Comparison of ENCODE assay signal across 37 cellular contexts in genomic region chr6:123458218-123458617, GRCh38.
DNase-seq lines count a peak whose midpoint lies in the region; ATAC-seq, FAIRE-seq and TF ChIP-seq lines count a peak whose summit lies in the region.
"Had no signal": no experiment of that assay in that cellular context is flagged by ENCODE, and none has a peak within 500 bp of the region (broad histone marks: within the 10 kb centered on the region; RNA-seq: fewer than 3 reads in every experiment).

No MANE protein-coding gene starts in this region.

- peaks cover 8% of the 10 kb centered on the region for H3K36me3 Mint-ChIP-seq in endothelial cell (ENCODE audit: low read depth, unreplicated experiment)
- H3K36me3 Mint-ChIP-seq: CD14-positive monocyte; CD4-positive, alpha-beta memory T cell; CD4-positive, CD25-positive, alpha-beta regulatory T cell; CD8-positive, alpha-beta memory T cell; CD8-positive, alpha-beta T cell had no signal

- H3K4me3 ChIP-seq in HEK293 (ENCODE audit: low read depth, low read length) (no peak overlapping the region), K562 (no peak overlapping the region), gastrocnemius medialis (no peak overlapping the region), left lung (no peak overlapping the region)
- H3K4me3 ChIP-seq: A549; BLaER1; BLaER1 treated with 17β-estradiol and CSF1 and Interleukin-3, amounts not matched to agents 10 nM and 100 nM had no signal

- CTCF ChIA-PET in HEK293 (lab: Yijun Ruan, JAX), result no interaction called here
- CTCF ChIA-PET in K562 (lab: Yijun Ruan, JAX; ENCODE audit: low intra/inter-chr PET ratio), result no interaction called here

- no peak overlapping the region for H3K4me3 Mint-ChIP-seq in endothelial cell (ENCODE audit: unreplicated experiment)
- H3K4me3 Mint-ChIP-seq: B cell; CD14-positive monocyte; CD4-positive, alpha-beta memory T cell; CD4-positive, alpha-beta T cell; CD4-positive, CD25-positive, alpha-beta regulatory T cell; CD8-positive, alpha-beta memory T cell; CD8-positive, alpha-beta T cell had no signal

- TF ChIP-seq RAD21 in K562 (CRISPR knock-in tag; conservative IDR thresholded peaks at IDR 0.05 in 1 of 2, IDR thresholded peaks at IDR 0.05 in 1 of 2), result no peak

- intact Hi-C loops in K562 (cut with micrococcal nuclease), result no loop called here
- intact Hi-C loops in gastrocnemius medialis (cut with DNase I; ENCODE audit: low total_unique reads), result no loop called here
- intact Hi-C loops in left lung (cut with DNase I), result no loop called here

- H3K4me2 ChIP-seq in K562 (ENCODE audit: insufficient read depth, low read length), result no peak overlapping the region
- H3K4me2 ChIP-seq: A549; BLaER1; BLaER1 treated with 17β-estradiol and CSF1 and Interleukin-3, amounts not matched to agents 10 nM and 100 nM had no signal

- H3K4me1 Mint-ChIP-seq in endothelial cell (ENCODE audit: unreplicated experiment), result peaks cover 17% of the 10 kb centered on the region
- H3K4me1 Mint-ChIP-seq: B cell; CD14-positive monocyte; CD4-positive, alpha-beta memory T cell; CD4-positive, CD25-positive, alpha-beta regulatory T cell; CD8-positive, alpha-beta memory T cell had no signal

- peak overlapping the region; percentile 95 for H3K27ac Mint-ChIP-seq in endothelial cell (ENCODE audit: unreplicated experiment)
- H3K27ac Mint-ChIP-seq: B cell; CD14-positive monocyte; CD4-positive, alpha-beta memory T cell; CD4-positive, alpha-beta T cell; CD4-positive, CD25-positive, alpha-beta regulatory T cell; CD8-positive, alpha-beta memory T cell; CD8-positive, alpha-beta T cell had no signal

- no peaks in the 10 kb centered on the region for H3K9me3 ChIP-seq in HEK293 (ENCODE audit: control insufficient read depth, insufficient read depth, low read depth, low read length)
- H3K9me3 ChIP-seq in K562 (replicated peaks; ENCODE audit: control insufficient read depth, insufficient read depth, low read depth, low read length), result no peaks in the 10 kb centered on the region
- H3K9me3 ChIP-seq in gastrocnemius medialis, result no peaks in the 10 kb centered on the region
- H3K9me3 ChIP-seq in left lung, result no peaks in the 10 kb centered on the region
- H3K9me3 ChIP-seq: A549; BE2C; BLaER1; BLaER1 treated with 17β-estradiol and CSF1 and Interleukin-3, amounts not matched to agents 10 nM and 100 nM; Caco-2 had no signal

- H4K20me1 ChIP-seq in K562 (replicated peaks; ENCODE audit: control insufficient read depth, insufficient read depth, low read length), result no peaks in the 10 kb centered on the region
- H4K20me1 ChIP-seq: BLaER1; BLaER1 treated with 17β-estradiol and CSF1 and Interleukin-3, amounts not matched to agents 10 nM and 100 nM had no signal

- no TSS peak for BruUV-seq in K562 (replicated peaks; lab: Mats Ljungman, UMichigan)

- no peak overlapping the region for H3K9ac ChIP-seq in K562 (ENCODE audit: insufficient read depth in 1 of 2, low read depth in 2 of 2, low read length in 2 of 2)
- H3K9ac ChIP-seq: BLaER1; BLaER1 treated with 17β-estradiol and CSF1 and Interleukin-3, amounts not matched to agents 10 nM and 100 nM had no signal

- no peaks in the 10 kb centered on the region for H3K79me2 ChIP-seq in K562 (ENCODE audit: control insufficient read depth, insufficient read depth, low read length)

- DNase-seq in K562 (ENCODE audit: extremely low read depth in 1 of 4, low spot score in 3 of 4), result no peak
- DNase-seq in endothelial cell (ENCODE audit: low spot score), result no peak
- DNase-seq in gastrocnemius medialis, result no peak
- no peak for DNase-seq in activated T-cell treated with anti-CD3 and anti-CD28 coated beads for 4 hours
- no peak for DNase-seq in activated CD4-positive, alpha-beta T cell treated with anti-CD3 and anti-CD28 coated beads for 1 hour
- no peak for DNase-seq in left lung
- no peak for DNase-seq in cerebellar cortex (ENCODE audit: low spot score)
- DNase-seq: 8988T; ACHN; AML-193; BE2C; C1 segment of cervical spinal cord; Caco-2; Calu3; CD4-positive, alpha-beta memory T cell; CD4-positive, alpha-beta T cell; CD4-positive, CD25-positive, alpha-beta regulatory T cell; CD8-positive, alpha-beta memory T cell; CD8-positive, alpha-beta T cell; COR-L47; DMS 273 treated with DMSO at 0.1 percent for 48 hours; DMS153; DMS53; DMS79; DMS79 treated with DMSO at 0.1 percent for 48 hours; DND-41; EL had no signal

- H3K4me1 ChIP-seq in HEK293 (ENCODE audit: control insufficient read depth, insufficient read depth, low read length) (no peaks in the 10 kb centered on the region), K562 (replicated peaks in 1 of 2; ENCODE audit: control insufficient read depth in 2 of 2, insufficient read depth in 2 of 2, low read length in 2 of 2) (no peaks in the 10 kb centered on the region), gastrocnemius medialis (no peaks in the 10 kb centered on the region), left lung (no peaks in the 10 kb centered on the region)
- H3K4me1 ChIP-seq: A549; BE2C; BLaER1; BLaER1 treated with 17β-estradiol and CSF1 and Interleukin-3, amounts not matched to agents 10 nM and 100 nM; Caco-2 had no signal

- TF ChIP-seq CTCF in HEK293 (tag by site-specific recombination; IDR thresholded peaks at IDR 0.05) (no peak), K562 (IDR thresholded peaks at IDR 0.05 in 2 of 3, conservative IDR thresholded peaks at IDR 0.05 in 1 of 3; ENCODE audit: insufficient read depth in 2 of 3, low read depth in 1 of 3, low read length in 3 of 3) (no peak), endothelial cell (IDR thresholded peaks at IDR 0.05; ENCODE audit: unreplicated experiment) (no peak), gastrocnemius medialis (IDR thresholded peaks at IDR 0.05 in 4 of 5, conservative IDR thresholded peaks at IDR 0.05 in 1 of 5) (no peak), left lung (IDR thresholded peaks at IDR 0.05) (no peak)

- H3K27ac ChIP-seq in HEK293 (ENCODE audit: extremely low read depth, low read depth, low read length) (no peak overlapping the region), K562 (ENCODE audit: extremely low read depth, low read depth, low read length) (no peak overlapping the region), gastrocnemius medialis (peak overlapping the region in 3 of 4 donors; percentile 15 to 51 (median 27)), left lung (no peak overlapping the region)
- H3K27ac ChIP-seq: 22Rv1; A549; BLaER1; BLaER1 treated with 17β-estradiol and CSF1 and Interleukin-3, amounts not matched to agents 10 nM and 100 nM; C4-2B had no signal

- no peak for ATAC-seq in K562
- ATAC-seq in gastrocnemius medialis, result no peak
- no peak for ATAC-seq in left lung
- ATAC-seq: A549; CD8-positive, alpha-beta T cell had no signal

- no peak for FAIRE-seq in K562 (lab: Jason Lieb, UNC)
- FAIRE-seq: A204.1, A549, D721Med had no signal

- no peak for TF ChIP-seq EP300 in K562 (IDR thresholded peaks at IDR 0.05; ENCODE audit: low read length)

- in situ Hi-C loops in K562 (cut with MboI) (no loop called here), gastrocnemius medialis (cut with MboI; ENCODE audit: low sequenced_read_pairs in 4 of 4) (no loop called here)

- POLR2A ChIA-PET in HEK293 (lab: Yijun Ruan, JAX) (no interaction called here), K562 (lab: Yijun Ruan, JAX) (no interaction called here)

- no peaks in the 10 kb centered on the region for H3K9me3 Mint-ChIP-seq in endothelial cell (ENCODE audit: unreplicated experiment)
- H3K9me3 Mint-ChIP-seq: CD4-positive, alpha-beta T cell; CD8-positive, alpha-beta T cell had no signal

- H3K27me3 ChIP-seq in K562 (ENCODE audit: control insufficient read depth in 2 of 2, insufficient read depth in 2 of 2, low read length in 2 of 2) (no peaks in the 10 kb centered on the region), gastrocnemius medialis (no peaks in the 10 kb centered on the region), left lung (no peaks in the 10 kb centered on the region)
- H3K27me3 ChIP-seq: BE2C; BLaER1; BLaER1 treated with 17β-estradiol and CSF1 and Interleukin-3, amounts not matched to agents 10 nM and 100 nM had no signal

- WGBS in K562 (ENCODE audit: insufficient coverage, low coverage, missing lambda C conversion rate), result 5% methylated on average over 1 of the region's 1 CpG

- no peak for TF ChIP-seq POLR2A in K562 (conservative IDR thresholded peaks at IDR 0.05)
- TF ChIP-seq POLR2A in gastrocnemius medialis (IDR thresholded peaks at IDR 0.05), result no peak

- peaks cover 3% of the 10 kb centered on the region for H3K27me3 Mint-ChIP-seq in endothelial cell (ENCODE audit: unreplicated experiment)
- H3K27me3 Mint-ChIP-seq: B cell; CD4-positive, alpha-beta memory T cell; CD4-positive, alpha-beta T cell; CD4-positive, CD25-positive, alpha-beta regulatory T cell; CD8-positive, alpha-beta memory T cell had no signal

- H3K36me3 ChIP-seq in HEK293 (ENCODE audit: control insufficient read depth in 2 of 2, insufficient read depth in 1 of 2, low read length in 2 of 2), result no peaks in the 10 kb centered on the region
- H3K36me3 ChIP-seq in K562 (ENCODE audit: control insufficient read depth, insufficient read depth, low read length), result no peaks in the 10 kb centered on the region
- H3K36me3 ChIP-seq in gastrocnemius medialis, result no peaks in the 10 kb centered on the region
- no peaks in the 10 kb centered on the region for H3K36me3 ChIP-seq in left lung
- H3K36me3 ChIP-seq: BE2C; BLaER1; BLaER1 treated with 17β-estradiol and CSF1 and Interleukin-3, amounts not matched to agents 10 nM and 100 nM had no signal

- H2AFZ ChIP-seq in K562 (ENCODE audit: low read depth, low read length), result no peak overlapping the region

- no peaks in the 10 kb centered on the region for H3K9me1 ChIP-seq in K562 (ENCODE audit: control insufficient read depth, insufficient read depth, low read length)

TF ChIP-seq in HEK293, 187 proteins besides CTCF, POLR2A, EP300 and RAD21 (continues in another document):
- peak; percentile 94 for TF ChIP-seq ZNF10 (tag by site-specific recombination; IDR thresholded peaks at IDR 0.05)

TF ChIP-seq in K562, 482 proteins besides CTCF, POLR2A, EP300 and RAD21 (continues in another document):
- TF ChIP-seq TAF9B (IDR thresholded peaks at IDR 0.05; ENCODE audit: partially characterized antibody), result no peak
- no peak for TF ChIP-seq NR2F6 (CRISPR knock-in tag; IDR thresholded peaks at IDR 0.05)
- TF ChIP-seq ZNF224 (CRISPR knock-in tag; IDR thresholded peaks at IDR 0.05), result no peak
- peak; percentile 83 for TF ChIP-seq ZNF134 (CRISPR knock-in tag; conservative IDR thresholded peaks at IDR 0.05)
- TF ChIP-seq C11orf30 (IDR thresholded peaks at IDR 0.05; ENCODE audit: low read depth), result no peak
- TF ChIP-seq, protein P1, sequence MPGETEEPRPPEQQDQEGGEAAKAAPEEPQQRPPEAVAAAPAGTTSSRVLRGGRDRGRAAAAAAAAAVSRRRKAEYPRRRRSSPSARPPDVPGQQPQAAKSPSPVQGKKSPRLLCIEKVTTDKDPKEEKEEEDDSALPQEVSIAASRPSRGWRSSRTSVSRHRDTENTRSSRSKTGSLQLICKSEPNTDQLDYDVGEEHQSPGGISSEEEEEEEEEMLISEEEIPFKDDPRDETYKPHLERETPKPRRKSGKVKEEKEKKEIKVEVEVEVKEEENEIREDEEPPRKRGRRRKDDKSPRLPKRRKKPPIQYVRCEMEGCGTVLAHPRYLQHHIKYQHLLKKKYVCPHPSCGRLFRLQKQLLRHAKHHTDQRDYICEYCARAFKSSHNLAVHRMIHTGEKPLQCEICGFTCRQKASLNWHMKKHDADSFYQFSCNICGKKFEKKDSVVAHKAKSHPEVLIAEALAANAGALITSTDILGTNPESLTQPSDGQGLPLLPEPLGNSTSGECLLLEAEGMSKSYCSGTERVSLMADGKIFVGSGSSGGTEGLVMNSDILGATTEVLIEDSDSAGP (CRISPR knock-in tag; IDR thresholded peaks at IDR 0.05), result no peak

Comparison
In these comparisons a context has a peak if more than half of its experiments do, and no peak if none do; other contexts are left out.
1. H3K27ac ChIP-seq: peak in gastrocnemius medialis (3 of 4); none in HEK293 (single experiment), K562 (single experiment) and left lung (0 of 2).